In the genomic region with DNA sequence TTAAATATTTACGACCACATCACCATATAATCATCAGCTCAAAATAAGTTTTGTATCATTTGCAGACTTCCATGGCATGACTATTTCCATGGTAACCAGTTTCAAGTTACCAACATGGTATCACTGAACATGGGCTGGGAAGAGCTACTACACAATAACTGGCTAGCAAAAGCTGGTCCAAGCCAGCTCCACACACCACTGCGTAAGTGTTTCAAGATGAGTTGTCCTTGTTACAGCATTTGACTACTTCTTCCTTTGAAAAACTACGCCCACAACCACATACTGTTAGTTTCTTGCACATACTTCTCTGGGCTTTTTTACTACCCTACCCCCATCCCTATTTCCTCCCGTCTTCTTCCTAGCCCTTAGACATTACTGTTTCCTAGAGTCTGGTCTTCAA, we compare ENCODE assay signal across 1 cellular context.
TF ChIP-seq lines count a peak whose summit lies in the region.

No MANE protein-coding gene starts in this region.

TF ChIP-seq in GM23338, 12 proteins besides CTCF, POLR2A, EP300 and RAD21 (continued from another document):
- TF ChIP-seq ETS1 (IDR thresholded peaks at IDR 0.05) (no peak), EZH2phosphoT487 (IDR thresholded peaks at IDR 0.05; ENCODE audit: unreplicated experiment) (no peak)
